In genomic region chr2:207930747-207931146, GRCh38 we compare ENCODE assay signal across 3 cellular contexts.
A peak's percentile ranks its signal among the peaks of the same experiment; 100 is the strongest.
TF ChIP-seq lines count a peak whose summit lies in the region.

No MANE protein-coding gene starts in this region.

TF ChIP-seq in SK-N-SH, 30 proteins besides CTCF, POLR2A, EP300 and RAD21 (continued from another document and continues in another):
- TF ChIP-seq TEAD4 (IDR thresholded peaks at IDR 0.05; ENCODE audit: borderline replicate concordance, insufficient read depth) (no peak), RFX5 (IDR thresholded peaks at IDR 0.05; ENCODE audit: low read length) (no peak), FOXM1 (IDR thresholded peaks at IDR 0.05; ENCODE audit: low read depth) (no peak), YY1 (IDR thresholded peaks at IDR 0.05; ENCODE audit: low read depth) (no peak), ZBTB33 (IDR thresholded peaks at IDR 0.05; ENCODE audit: borderline replicate concordance, low read depth) (no peak), PBX3 (IDR thresholded peaks at IDR 0.05) (no peak), IRF3 (IDR thresholded peaks at IDR 0.05; ENCODE audit: low read depth, low read length) (no peak), REST (IDR thresholded peaks at IDR 0.05; ENCODE audit: low read depth, low read length) (no peak), TAF1 (IDR thresholded peaks at IDR 0.05; ENCODE audit: borderline replicate concordance, low read depth, low read length) (no peak)

TF ChIP-seq in SK-N-SH treated with all-trans-retinoic acid at 6 μM for 48 hours, 23 proteins besides CTCF, POLR2A, EP300 and RAD21 (continued from another document):
- TF ChIP-seq POU6F1 (CRISPR knock-in tag; IDR thresholded peaks at IDR 0.05; ENCODE audit: borderline replicate concordance, low read depth): no peak
- no peak for TF ChIP-seq ESRRG (CRISPR knock-in tag; IDR thresholded peaks at IDR 0.05)
- TF ChIP-seq SNAI2 (CRISPR knock-in tag; IDR thresholded peaks at IDR 0.05): no peak
- no peak for TF ChIP-seq ZNF70 (CRISPR knock-in tag; IDR thresholded peaks at IDR 0.05)
- no peak for TF ChIP-seq BACH2 (CRISPR knock-in tag; IDR thresholded peaks at IDR 0.05; ENCODE audit: borderline replicate concordance)
- no peak for TF ChIP-seq CREB5 (CRISPR knock-in tag; IDR thresholded peaks at IDR 0.05; ENCODE audit: low read depth)
- TF ChIP-seq ARNTL (CRISPR knock-in tag; IDR thresholded peaks at IDR 0.05; ENCODE audit: borderline replicate concordance, low read depth): no peak
- no peak for TF ChIP-seq ZFP30 (CRISPR knock-in tag; IDR thresholded peaks at IDR 0.05)
- no peak for TF ChIP-seq OSR1 (CRISPR knock-in tag; IDR thresholded peaks at IDR 0.05)
- TF ChIP-seq CSRNP3 (CRISPR knock-in tag; IDR thresholded peaks at IDR 0.05): no peak
- TF ChIP-seq TSHZ2 (CRISPR knock-in tag; IDR thresholded peaks at IDR 0.05): no peak
- no peak for TF ChIP-seq PPARA (CRISPR knock-in tag; IDR thresholded peaks at IDR 0.05; ENCODE audit: borderline replicate concordance)
- no peak for TF ChIP-seq ZC3H10 (CRISPR knock-in tag; IDR thresholded peaks at IDR 0.05)
- no peak for TF ChIP-seq RARB (CRISPR knock-in tag; IDR thresholded peaks at IDR 0.05)

TF ChIP-seq in HepG2, 621 proteins besides CTCF, POLR2A, EP300 and RAD21 (continued from another document):
- TF ChIP-seq ZNF687 (CRISPR knock-in tag; IDR thresholded peaks at IDR 0.05): peak; percentile 24; the same call in 1 of the 2 replicates
